ENCODE assay signal across 14 cellular contexts in genomic region chr1:169288011-169288414, GRCh38.
DNase-seq lines count a peak whose midpoint lies in the region; ATAC-seq, FAIRE-seq and TF ChIP-seq lines count a peak whose summit lies in the region.
"Had no signal": no experiment of that assay in that cellular context is flagged by ENCODE, and none has a peak within 500 bp of the region (broad histone marks: within the 10 kb centered on the region; RNA-seq: fewer than 3 reads in every experiment).

No MANE protein-coding gene starts in this region.

- no peak for TF ChIP-seq POLR2A in H1 (IDR thresholded peaks at IDR 0.05; ENCODE audit: control extremely low read depth in 1 of 2, low read depth in 2 of 2, low read length in 2 of 2)

- intact Hi-C loops in PC-3 (cut with micrococcal nuclease) (no loop called here), head of caudate nucleus (cut with DNase I) (no loop called here)

- H3K79me2 ChIP-seq in PC-3 (ENCODE audit: low read length), result no peaks in the 10 kb centered on the region
- H3K79me2 ChIP-seq in H1 (ENCODE audit: control insufficient read depth in 1 of 2, insufficient read depth in 2 of 2, low read length in 2 of 2), result no peaks in the 10 kb centered on the region

- H3K9me3 Mint-ChIP-seq in T-cell, result peaks cover 10 to 19% (median 13%) of the 10 kb centered on the region in 3 donors

- no peak overlapping the region for H3K27ac Mint-ChIP-seq in T-cell
- H3K27ac Mint-ChIP-seq: brain, neural progenitor cell had no signal

- H3K4me2 ChIP-seq in PC-3 (ENCODE audit: low read length), result peak overlapping the region; percentile 59
- H3K4me2 ChIP-seq in H1 (ENCODE audit: insufficient read depth in 1 of 2, low read depth in 2 of 2, low read length in 2 of 2), result no peak overlapping the region
- H3K4me2 ChIP-seq: neural progenitor cell had no signal

- H2BK20ac ChIP-seq in H1 (ENCODE audit: low read length), result no peak overlapping the region

- H3K27me3 ChIP-seq in PC-3 (ENCODE audit: low read length) (no peaks in the 10 kb centered on the region), H1 (replicated peaks in 1 of 4; ENCODE audit: control insufficient read depth in 3 of 4, extremely low read depth in 1 of 4, insufficient read depth in 3 of 4, low read length in 3 of 4) (no peaks in the 10 kb centered on the region)
- H3K27me3 ChIP-seq: neural progenitor cell had no signal

- no peak overlapping the region for H2BK15ac ChIP-seq in H1 (ENCODE audit: low read length)

- no peak overlapping the region for H2AK5ac ChIP-seq in H1 (ENCODE audit: low read depth, low read length)

- 38% methylated on average over 1 of the region's 1 CpG; no CpG with 5 or more reads in 1 of the 2 experiments for WGBS in H1 (ENCODE audit: extremely low coverage in 1 of 2, insufficient coverage in 1 of 2, insufficient read length in 1 of 2, insufficient replicate concordance in 2 of 2, low coverage in 1 of 2, low lambda C conversion rate in 2 of 2, missing lambda C conversion rate in 1 of 2), 2 experiments

- H3K56ac ChIP-seq in H1 (replicated peaks; ENCODE audit: insufficient read length, low read depth, low read length), result no peak overlapping the region

- TF ChIP-seq CTCF in PC-3 (conservative IDR thresholded peaks at IDR 0.05; ENCODE audit: low read depth, low read length) (peak; percentile 40; the same call in 1 of the 2 replicates), H1 (IDR thresholded peaks at IDR 0.05; ENCODE audit: control extremely low read depth in 1 of 3, insufficient read depth in 1 of 3, low read depth in 1 of 3, low read length in 3 of 3) (no peak)

- H4K5ac ChIP-seq in H1 (ENCODE audit: insufficient read length, low read depth, low read length), result no peak overlapping the region

- no peak overlapping the region for H2AFZ ChIP-seq in PC-3 (ENCODE audit: low read length)
- H2AFZ ChIP-seq in H1 (ENCODE audit: low read length), result no peak overlapping the region
- H2AFZ ChIP-seq: neural progenitor cell had no signal

- no peak overlapping the region for H3K14ac ChIP-seq in H1 (ENCODE audit: insufficient read length)

- H3K27me3 Mint-ChIP-seq in T-cell, result no peaks in the 10 kb centered on the region
- H3K27me3 Mint-ChIP-seq: brain had no signal

- no peak overlapping the region for H3K23ac ChIP-seq in H1 (ENCODE audit: insufficient read length)

- no peak overlapping the region for H3K4ac ChIP-seq in H1 (replicated peaks; ENCODE audit: insufficient read length, low read depth, low read length)

- H3F3A ChIP-seq in PC-3 (ENCODE audit: low read length, unreplicated experiment), result no peaks in the 10 kb centered on the region

- H3K9me2 ChIP-seq in PC-3 (replicated peaks; ENCODE audit: low read length), result no peaks in the 10 kb centered on the region

- H2BK12ac ChIP-seq in H1 (ENCODE audit: low read depth, low read length), result no peak overlapping the region

- H4K20me1 ChIP-seq in PC-3 (ENCODE audit: low read length), result no peaks in the 10 kb centered on the region
- no peaks in the 10 kb centered on the region for H4K20me1 ChIP-seq in H1 (replicated peaks in 1 of 2; ENCODE audit: control insufficient read depth in 1 of 2, insufficient read depth in 2 of 2, low read length in 2 of 2)

- peak overlapping the region; percentile 32; the same call in 1 of the 2 replicates for H2BK5ac ChIP-seq in H1 (ENCODE audit: low read depth, low read length)

- FAIRE-seq in H1 (lab: Jason Lieb, UNC), result peak; percentile 45

- H3K27ac ChIP-seq in PC-3 (ENCODE audit: low read length) (0 out of 2 replicates have a peak overlapping the region, but pooled peaks have one; percentile 15), H1 (ENCODE audit: low read depth, low read length) (no peak overlapping the region)
- H3K27ac ChIP-seq: neural progenitor cell had no signal

- no peak overlapping the region for H3K4me3 ChIP-seq in PC-3 (ENCODE audit: low read length)
- H3K4me3 ChIP-seq in H1 (ENCODE audit: extremely low read depth in 1 of 4, insufficient read depth in 2 of 4, low read depth in 3 of 4, low read length in 4 of 4), result no peak overlapping the region; a peak in 1 of 8 replicates
- H3K4me3 ChIP-seq: neural progenitor cell had no signal

- no peak for TF ChIP-seq RAD21 in H1 (IDR thresholded peaks at IDR 0.05 in 1 of 2, conservative IDR thresholded peaks at IDR 0.05 in 1 of 2; ENCODE audit: low read depth in 2 of 2, low read length in 2 of 2)

- no peak overlapping the region for H4K91ac ChIP-seq in H1 (replicated peaks; ENCODE audit: insufficient read length, low read length)

- ATAC-seq in PC-3 (peak; percentile 96), T-cell (replicated peaks in 1 of 4) (no peak), esophagus mucosa (no peak)
- ATAC-seq: activated T-cell treated with anti-CD3 and anti-CD28 coated beads, Interleukin-2, amount 50 U/mL, for 4 hours had no signal

- H3K36me3 Mint-ChIP-seq in T-cell, result peaks cover 53% of the 10 kb centered on the region

- DNase-seq in GM03348 (ENCODE audit: low spot score), result peak; percentile 48
- peak; percentile 87 for DNase-seq in PC-3
- peak in 1 of 2 experiments; percentile 44 for DNase-seq in H1 (ENCODE audit: low read depth in 1 of 2, low spot score in 2 of 2)
- peak; percentile 22 for DNase-seq in non-pigmented ciliary epithelial cell (ENCODE audit: low read depth)
- no peak for DNase-seq in T-cell
- no peak for DNase-seq in activated effector memory CD4-positive, alpha-beta T cell treated with anti-CD3 and anti-CD28 coated beads, Interleukin-2, amount 50 U/mL, for 16 hours
- DNase-seq in head of caudate nucleus, result no peak
- DNase-seq: activated T-cell treated with anti-CD3 and anti-CD28 coated beads, Interleukin-2, amount 50 U/mL, for 4 hours; islet precursor cell; Karpas-422; NCI-H2171 treated with DMSO at 0.1 percent for 48 hours had no signal

- BruUV-seq in PC-3 (replicated peaks; lab: Mats Ljungman, UMichigan), result no TSS peak

- H3K4me1 ChIP-seq in PC-3 (ENCODE audit: insufficient read depth, low read length) (peaks cover 24% of the 10 kb centered on the region), H1 (replicated peaks in 1 of 4; ENCODE audit: control insufficient read depth in 3 of 4, insufficient read depth in 4 of 4, low read length in 3 of 4) (peaks cover 0 to 6% (median 1%) of the 10 kb centered on the region in 4 experiments; a peak in 2 of 7 replicates)
- H3K4me1 ChIP-seq: neural progenitor cell had no signal

- H3K18ac ChIP-seq in H1 (ENCODE audit: extremely low read depth, low read length), result no peak overlapping the region; the same call in 1 of the 2 replicates

- POLR2A ChIA-PET in PC-3 (lab: Charles Lee; ENCODE audit: unreplicated experiment), result no interaction called here
- POLR2A ChIA-PET in H1 (lab: Charles Lee; ENCODE audit: partially characterized antibody), result no interaction called here
- POLR2A ChIA-PET in T-cell (lab: Charles Lee), result no interaction called here

- H3K36me3 ChIP-seq in PC-3 (ENCODE audit: low read depth, low read length), result no peaks in the 10 kb centered on the region; the same call in 1 of the 2 replicates
- no peaks in the 10 kb centered on the region; a peak in 1 of 8 replicates for H3K36me3 ChIP-seq in H1 (ENCODE audit: control insufficient read depth in 2 of 4, insufficient read depth in 4 of 4, low read length in 3 of 4)
- H3K36me3 ChIP-seq: neural progenitor cell had no signal

- H3K9me3 ChIP-seq in PC-3 (ENCODE audit: low read length) (no peaks in the 10 kb centered on the region), H1 (ENCODE audit: insufficient read depth in 2 of 2, low read depth in 1 of 2, low read length in 1 of 2) (no peaks in the 10 kb centered on the region)

- no peaks in the 10 kb centered on the region for H3K4me1 Mint-ChIP-seq in T-cell
- H3K4me1 Mint-ChIP-seq: brain, neural progenitor cell had no signal

- no peak overlapping the region for H3K9ac ChIP-seq in PC-3 (ENCODE audit: low read length)
- H3K9ac ChIP-seq in H1 (replicated peaks in 1 of 4; ENCODE audit: extremely low read depth in 1 of 4, low read depth in 3 of 4, low read length in 3 of 4), result no peak overlapping the region
- H3K9ac ChIP-seq: neural progenitor cell had no signal

- CTCF ChIA-PET in PC-3 (lab: Charles Lee) (interaction anchor here (0.6 kb wide), 1 partner anchor 16 kb away, joined by 9 read pairs; no protein-coding TSS in a partner anchor), H1 (lab: Charles Lee; ENCODE audit: partially characterized antibody) (interaction anchor here (0.7 to 1.4 kb wide), 3 partner anchors 24 to 61 kb away, joined by 3 to 4 read pairs (median 3); no protein-coding TSS in a partner anchor), T-cell (lab: Charles Lee) (no interaction called here)

- no peak for TF ChIP-seq EP300 in H1 (IDR thresholded peaks at IDR 0.05; ENCODE audit: borderline replicate concordance in 1 of 2, low read depth in 2 of 2, low read length in 2 of 2)

- no peak overlapping the region for H2BK120ac ChIP-seq in H1 (replicated peaks; ENCODE audit: low read depth, low read length)

- H4K8ac ChIP-seq in H1 (ENCODE audit: extremely low read depth, insufficient read depth, low read length), result no peak overlapping the region

- no peaks in the 10 kb centered on the region for H3K79me1 ChIP-seq in H1 (ENCODE audit: low read depth, low read length)

- no peaks in the 10 kb centered on the region for H3K23me2 ChIP-seq in H1 (ENCODE audit: low read depth, low read length)

- H3K4me3 Mint-ChIP-seq in T-cell, result no peak overlapping the region
- H3K4me3 Mint-ChIP-seq: activated T-cell treated with anti-CD3 and anti-CD28 coated beads, Interleukin-2, amount 50 U/mL, for 4 hours; brain; neural progenitor cell had no signal

TF ChIP-seq in H1, 55 proteins besides CTCF, POLR2A, EP300 and RAD21:
- TF ChIP-seq JUN (IDR thresholded peaks at IDR 0.05; ENCODE audit: low read depth, low read length), result 0 out of 2 replicates have a peak, but pooled peaks have one; percentile 48
- no peak for TF ChIP-seq RXRA (IDR thresholded peaks at IDR 0.05; ENCODE audit: insufficient read depth, low read depth, low read length)
- no peak for TF ChIP-seq TAF7 (optimal IDR thresholded peaks at IDR 0.05; ENCODE audit: borderline replicate concordance, low read depth, low read length)
- no peak for TF ChIP-seq ATF3 (IDR thresholded peaks at IDR 0.05; ENCODE audit: insufficient read depth, low read depth, low read length)
- TF ChIP-seq JUND (IDR thresholded peaks at IDR 0.05; ENCODE audit: low read length), result peak; percentile 69; the same call in 1 of the 2 replicates
- no peak for TF ChIP-seq POU5F1 (IDR thresholded peaks at IDR 0.05; ENCODE audit: low read depth, low read length)
- peak in 1 of 2 experiments; percentile 68; a peak in 1 of 4 replicates for TF ChIP-seq HDAC2 (IDR thresholded peaks at IDR 0.05; ENCODE audit: borderline replicate concordance in 1 of 2, low read depth in 2 of 2, low read length in 2 of 2)
- TF ChIP-seq NANOG (IDR thresholded peaks at IDR 0.05; ENCODE audit: insufficient read depth, low read depth, low read length, poor library complexity, severe bottlenecking), result no peak
- TF ChIP-seq SP1 (IDR thresholded peaks at IDR 0.05; ENCODE audit: low read depth, low read length), result no peak

Comparison
In these comparisons a context has a peak if more than half of its experiments do, and no peak if none do; other contexts are left out.
1. DNase-seq: peak in GM03348 (single experiment), PC-3 (single experiment) and non-pigmented ciliary epithelial cell (single experiment); none in T-cell (0 of 34), activated effector memory CD4-positive, alpha-beta T cell treated with anti-CD3 and anti-CD28 coated beads, Interleukin-2, amount 50 U/mL, for 16 hours (single experiment) and head of caudate nucleus (0 of 42).
2. CTCF ChIA-PET loops: an anchor here in PC-3 (0.6 kb wide) and H1 (0.7 to 1.4 kb wide); none called in T-cell.